1 cellular context compared by ENCODE assay signal in the genomic region with DNA sequence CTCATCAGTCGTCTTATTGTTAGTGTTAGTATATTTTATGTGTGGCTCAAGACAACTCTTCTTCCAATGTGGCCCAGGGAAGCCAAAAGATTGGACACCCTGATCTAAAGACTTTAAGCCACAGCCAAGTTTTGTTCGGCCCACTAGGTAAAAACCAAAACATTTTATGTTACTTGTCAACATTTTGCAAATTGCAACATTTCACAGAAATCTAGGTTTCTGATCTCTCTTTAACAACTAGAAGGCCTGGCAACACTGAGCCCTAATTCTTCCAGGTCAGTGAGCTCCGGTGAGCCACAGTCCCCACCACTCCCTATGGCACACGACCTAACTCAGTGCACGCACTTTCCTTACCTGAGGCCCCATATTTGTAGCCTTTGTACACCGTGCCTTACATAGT.
TF ChIP-seq lines count a peak whose summit lies in the region.

No MANE protein-coding gene starts in this region.

TF ChIP-seq in IMR-90, 13 proteins besides CTCF, POLR2A, EP300 and RAD21 (continued from another document):
- TF ChIP-seq CEBPB (IDR thresholded peaks at IDR 0.05; ENCODE audit: low read depth, low read length) = no peak
